ENCODE assay signal across 12 cellular contexts in the genomic region with DNA sequence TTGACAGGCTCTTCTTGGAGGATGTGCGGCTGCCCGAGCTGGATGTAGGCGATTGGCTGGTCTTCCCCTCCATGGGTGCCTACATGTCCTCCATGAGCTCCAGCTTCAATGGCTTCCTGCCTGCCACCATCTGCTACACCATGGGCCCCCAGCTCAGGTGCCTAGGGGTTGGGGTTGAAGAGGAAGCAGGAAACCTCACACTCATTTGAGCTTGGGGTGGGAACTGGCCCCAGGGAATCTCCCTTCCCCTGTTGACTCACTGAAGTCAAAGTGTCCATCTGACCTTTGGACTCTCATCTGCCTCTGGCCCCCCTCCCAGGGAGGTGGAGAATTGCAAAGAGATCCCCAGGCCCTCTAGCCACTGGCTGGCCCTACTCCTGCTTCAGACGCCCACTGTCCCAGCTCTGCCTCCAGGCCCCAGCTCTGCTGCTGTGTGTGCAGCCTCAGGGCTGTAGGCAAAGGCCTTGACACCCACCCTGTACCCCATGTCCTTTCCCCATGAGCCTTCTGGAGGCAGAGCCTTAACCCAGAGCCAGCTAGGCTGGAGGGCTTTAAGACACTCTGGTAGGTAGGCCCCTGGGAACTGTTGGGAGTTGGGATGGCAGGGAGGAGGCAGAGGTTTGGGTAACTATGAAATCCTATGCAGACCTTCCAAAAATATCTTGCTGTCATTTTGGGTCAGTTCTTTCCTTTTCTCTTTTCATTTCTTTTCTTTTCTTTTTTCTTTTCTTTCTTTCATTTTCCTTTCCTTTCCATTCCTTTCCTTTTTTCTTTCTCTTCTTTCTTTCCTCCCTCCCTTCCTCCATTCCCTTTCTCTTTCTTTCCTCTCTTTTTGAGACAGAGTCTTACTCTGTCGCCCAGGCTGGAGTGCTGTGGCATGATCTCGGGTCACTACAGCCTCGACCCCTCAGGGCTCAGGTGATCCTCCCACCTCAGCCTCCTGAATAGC.
DNase-seq lines count a peak whose midpoint lies in the region; ATAC-seq, FAIRE-seq and TF ChIP-seq lines count a peak whose summit lies in the region.
"Had no signal": no experiment of that assay in that cellular context is flagged by ENCODE, and none has a peak within 500 bp of the region (broad histone marks: within the 10 kb centered on the region; RNA-seq: fewer than 3 reads in every experiment).

No MANE protein-coding gene starts in this region.

- no peaks in the 10 kb centered on the region for H3K27me3 ChIP-seq in OCI-LY3 (ENCODE audit: low read depth, low read length)

- H3K4me1 Mint-ChIP-seq in stimulated activated naive B cell treated with anti-CD40 and anti-IgM and Interleukin-4, amounts not matched to agents 10 μg/mL and 1 μg/mL and 100 μg/mL, for 72 hours = peaks cover 21 to 42% of the 10 kb centered on the region in 2 donors

- ATAC-seq in HG02642 (IDR thresholded peaks at IDR 0.05; ENCODE audit: poor library complexity, unreplicated experiment) (peak; percentile 46), HG02852 (IDR thresholded peaks at IDR 0.05; ENCODE audit: unreplicated experiment) (no peak)
- peak; percentile 70 to 85 for ATAC-seq in stimulated activated naive B cell treated with anti-CD40 and anti-IgM and Interleukin-4, amounts not matched to agents 10 μg/mL and 1 μg/mL and 100 μg/mL, for 72 hours (replicated peaks)

- peaks cover 7 to 8% of the 10 kb centered on the region in 2 donors for H3K9me3 Mint-ChIP-seq in stimulated activated naive B cell treated with anti-CD40 and anti-IgM and Interleukin-4, amounts not matched to agents 10 μg/mL and 1 μg/mL and 100 μg/mL, for 72 hours

- peaks cover 45% of the 10 kb centered on the region for H3K4me1 ChIP-seq in OCI-LY3 (ENCODE audit: low read length)

- FAIRE-seq in H54 (lab: Jason Lieb, UNC) = no peak

- peak overlapping the region; percentile 21 for H3K27ac Mint-ChIP-seq in stimulated activated naive B cell treated with anti-CD40 and anti-IgM and Interleukin-4, amounts not matched to agents 10 μg/mL and 1 μg/mL and 100 μg/mL, for 72 hours

- H3K27ac ChIP-seq in OCI-LY3 (ENCODE audit: low read length) = peak overlapping the region; percentile 41
- H3K27ac ChIP-seq: neutrophil had no signal

- H3K79me2 ChIP-seq in OCI-LY3 (ENCODE audit: low read length) = no peaks in the 10 kb centered on the region

- TF ChIP-seq CTCF in OCI-LY3 (IDR thresholded peaks at IDR 0.05; ENCODE audit: low read depth, low read length) = no peak

- peak overlapping the region; percentile 24; the same call in 1 of the 2 replicates for H3K9ac ChIP-seq in OCI-LY3 (ENCODE audit: low read length)

- H3K4me3 Mint-ChIP-seq in stimulated activated naive B cell treated with anti-CD40 and anti-IgM and Interleukin-4, amounts not matched to agents 10 μg/mL and 1 μg/mL and 100 μg/mL, for 72 hours = peak overlapping the region in 1 of 2 donors; percentile 50

- no peak for TF ChIP-seq POLR2A in H54 (IDR thresholded peaks at IDR 0.05; ENCODE audit: low read depth, low read length)

- H3K27me3 Mint-ChIP-seq in stimulated activated naive B cell treated with anti-CD40 and anti-IgM and Interleukin-4, amounts not matched to agents 10 μg/mL and 1 μg/mL and 100 μg/mL, for 72 hours = peaks cover 18 to 28% of the 10 kb centered on the region in 2 donors

- DNase-seq in NCI-H146 (lab: John Stamatoyannopoulos, UW) (peak; percentile 11), NCI-H146 treated with DMSO at 0.1 percent for 48 hours (lab: John Stamatoyannopoulos, UW; ENCODE audit: unreplicated experiment) (no peak), H54 (ENCODE audit: insufficient read length, low spot score) (no peak), NCI-H187 (lab: John Stamatoyannopoulos, UW) (no peak)
- DNase-seq in stimulated activated naive B cell treated with anti-CD40 and anti-IgM and Interleukin-4, amounts not matched to agents 10 μg/mL and 1 μg/mL and 100 μg/mL, for 72 hours = peak; percentile 19
- DNase-seq: 8988T; activated effector memory CD4-positive, alpha-beta T cell treated with anti-CD3 and anti-CD28 coated beads, Interleukin-2, amount 50 U/mL, for 16 hours; NCI-H446 treated with DMSO at 0.1 percent for 48 hours had no signal

- no peak overlapping the region for H3K4me3 ChIP-seq in OCI-LY3 (ENCODE audit: low read length)

- H2AFZ ChIP-seq in OCI-LY3 (ENCODE audit: low read depth, low read length) = peak overlapping the region; percentile 39; the same call in 1 of the 2 replicates

- no peaks in the 10 kb centered on the region for H3K9me3 ChIP-seq in OCI-LY3 (ENCODE audit: insufficient read depth, low read length)
- H3K9me3 ChIP-seq: neutrophil had no signal

- no peaks in the 10 kb centered on the region for H4K20me1 ChIP-seq in OCI-LY3 (ENCODE audit: insufficient read depth, low read length)

- peaks cover 0 to 5% of the 10 kb centered on the region in 2 donors for H3K36me3 Mint-ChIP-seq in stimulated activated naive B cell treated with anti-CD40 and anti-IgM and Interleukin-4, amounts not matched to agents 10 μg/mL and 1 μg/mL and 100 μg/mL, for 72 hours

- H3K4me2 ChIP-seq in OCI-LY3 (ENCODE audit: low read length) = peak overlapping the region; percentile 56

- no peaks in the 10 kb centered on the region for H3K36me3 ChIP-seq in OCI-LY3 (replicated peaks; ENCODE audit: low read depth, low read length)
- H3K36me3 ChIP-seq: neutrophil had no signal

Comparison
In these comparisons a context has a peak if more than half of its experiments do, and no peak if none do; other contexts are left out.
1. DNase-seq: peak in NCI-H146 (single experiment) and stimulated activated naive B cell treated with anti-CD40 and anti-IgM and Interleukin-4, amounts not matched to agents 10 μg/mL and 1 μg/mL and 100 μg/mL, for 72 hours (single experiment); none in NCI-H146 treated with DMSO at 0.1 percent for 48 hours (single experiment), H54 (single experiment) and NCI-H187 (0 of 2).